In the genomic region with DNA sequence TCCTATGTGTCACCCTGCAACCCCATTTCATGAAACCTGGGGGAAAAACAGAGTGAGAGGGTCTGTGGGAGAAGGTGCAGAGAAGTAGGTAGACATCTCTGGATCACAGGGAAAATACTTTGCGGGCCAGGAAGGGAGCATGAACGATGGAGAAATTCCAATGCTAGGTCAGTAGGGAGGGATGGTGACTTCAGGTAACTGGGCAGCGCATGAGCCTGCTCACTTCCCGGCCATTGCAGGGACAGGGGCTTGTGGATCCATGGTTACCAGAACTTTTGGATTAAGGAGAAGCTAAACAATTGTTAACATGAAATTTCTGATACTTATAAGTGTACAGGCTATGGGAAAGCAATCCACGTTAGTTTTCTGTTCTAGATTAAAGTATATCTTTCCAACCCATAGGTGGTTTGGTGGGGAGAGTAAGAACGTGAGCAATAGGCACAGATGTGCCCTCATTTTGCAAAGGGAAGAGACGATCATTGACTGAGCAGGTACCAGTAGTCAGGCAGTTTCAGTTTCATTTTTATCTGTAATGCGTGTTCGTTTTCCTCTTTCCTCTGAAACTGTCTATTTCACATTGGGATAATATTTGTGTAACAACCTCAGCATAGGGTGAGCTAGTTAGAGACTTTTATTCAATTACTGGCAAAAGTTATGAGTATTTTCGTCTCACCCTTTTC, we compare ENCODE assay signal across 7 cellular contexts.
DNase-seq lines count a peak whose midpoint lies in the region; ATAC-seq and TF ChIP-seq lines count a peak whose summit lies in the region.

No MANE protein-coding gene starts in this region.

- no peak overlapping the region for H3K27ac ChIP-seq in Peyer's patch

- no peak for TF ChIP-seq POLR2A in Peyer's patch (IDR thresholded peaks at IDR 0.05)

- peak overlapping the region; percentile 45 to 84 (median 74) for H3K4me3 Mint-ChIP-seq in naive B cell

- no peaks in the 10 kb centered on the region for H3K9me3 Mint-ChIP-seq in naive B cell

- H3K36me3 ChIP-seq in Peyer's patch: no peaks in the 10 kb centered on the region

- no peak for TF ChIP-seq CTCF in Peyer's patch (IDR thresholded peaks at IDR 0.05)

- no peaks in the 10 kb centered on the region for H3K27me3 ChIP-seq in Peyer's patch

- DNase-seq in Peyer's patch (no peak), naive B cell (no peak), DMS79 treated with DMSO at 0.1 percent for 48 hours (lab: John Stamatoyannopoulos, UW) (no peak), NCI-H1417 treated with DMSO at 0.1 percent for 48 hours (lab: John Stamatoyannopoulos, UW) (no peak), NCI-H345 (lab: John Stamatoyannopoulos, UW) (no peak)

- peak overlapping the region; percentile 5 to 31 (median 20) for H3K4me3 ChIP-seq in Peyer's patch

- no peaks in the 10 kb centered on the region for H3K36me3 Mint-ChIP-seq in naive B cell

- H3K9me3 ChIP-seq in Peyer's patch: no peaks in the 10 kb centered on the region

- peak overlapping the region in 3 of 6 donors; percentile 42 to 80 (median 69) for H3K27ac Mint-ChIP-seq in naive B cell

- H3K4me1 ChIP-seq in Peyer's patch: no peaks in the 10 kb centered on the region

- H3K4me1 Mint-ChIP-seq in naive B cell: peaks cover 8 to 14% (median 8%) of the 10 kb centered on the region in 3 donors

- H3K27me3 Mint-ChIP-seq in naive B cell: no peaks in the 10 kb centered on the region

- ATAC-seq in GM18909 (IDR thresholded peaks at IDR 0.05; ENCODE audit: poor library complexity, unreplicated experiment) (peak; percentile 82), HG02763 (IDR thresholded peaks at IDR 0.05; ENCODE audit: unreplicated experiment) (peak; percentile 91), naive B cell (ENCODE audit: low read depth in 2 of 2) (peak in 1 of 2 donors; percentile 56)
